ENCODE assay signal across 1 cellular context in genomic region chr1:39711359-39712340, GRCh38.
TF ChIP-seq lines count a peak whose summit lies in the region.

No MANE protein-coding gene starts in this region.

TF ChIP-seq in K562, 482 proteins besides CTCF, POLR2A, EP300 and RAD21 (continued from another document):
- peak in 1 of 2 experiments; percentile 89; a peak in 2 of 4 replicates for TF ChIP-seq ZMIZ1 (IDR thresholded peaks at IDR 0.05; ENCODE audit: low read depth in 2 of 2, low read length in 2 of 2)
- TF ChIP-seq MNT (conservative IDR thresholded peaks at IDR 0.05), result peak; percentile 46 to 71; a peak in 3 of 4 replicates
- TF ChIP-seq ELF2 (CRISPR knock-in tag; IDR thresholded peaks at IDR 0.05), result no peak
- TF ChIP-seq CTBP1 (IDR thresholded peaks at IDR 0.05; ENCODE audit: borderline replicate concordance), result peak; percentile 80; the same call in 1 of the 2 replicates
- peak; percentile 98 for TF ChIP-seq SMARCA4 (IDR thresholded peaks at IDR 0.05)
- peak; percentile 79 to 80; a peak in 3 of 4 replicates for TF ChIP-seq FOXK2 (conservative IDR thresholded peaks at IDR 0.05 in 1 of 2, IDR thresholded peaks at IDR 0.05 in 1 of 2; ENCODE audit: low read depth in 2 of 2)
- TF ChIP-seq FOXP4 (CRISPR knock-in tag; IDR thresholded peaks at IDR 0.05; ENCODE audit: borderline replicate concordance), result no peak
- peak; percentile 94 for TF ChIP-seq GATA2 (CRISPR knock-in tag; IDR thresholded peaks at IDR 0.05)
- TF ChIP-seq SMAD1 (IDR thresholded peaks at IDR 0.05; ENCODE audit: low read depth, low read length, partially characterized antibody), result peak; percentile 70
- TF ChIP-seq POU5F1 (IDR thresholded peaks at IDR 0.05; ENCODE audit: borderline replicate concordance, low read depth, low read length, partially characterized antibody), result no peak
- TF ChIP-seq BCLAF1 (IDR thresholded peaks at IDR 0.05; ENCODE audit: borderline replicate concordance in 1 of 2, control insufficient read depth in 1 of 2, low read depth in 2 of 2, low read length in 1 of 2), result peak in 1 of 2 experiments; percentile 86; a peak in 1 of 4 replicates
- 0 out of 2 replicates have a peak, but pooled peaks have one; percentile 14 for TF ChIP-seq DEAF1 (CRISPR knock-in tag; IDR thresholded peaks at IDR 0.05)
- no peak for TF ChIP-seq PREB (CRISPR knock-in tag; IDR thresholded peaks at IDR 0.05)
- no peak for TF ChIP-seq ZBTB17 (CRISPR knock-in tag; IDR thresholded peaks at IDR 0.05)
- peak; percentile 54 for TF ChIP-seq TAF9B (IDR thresholded peaks at IDR 0.05; ENCODE audit: partially characterized antibody)
- peak; percentile 39 for TF ChIP-seq NR2C1 (IDR thresholded peaks at IDR 0.05)
- peak; percentile 23; the same call in 1 of the 2 replicates for TF ChIP-seq NR2C1 (tag; IDR thresholded peaks at IDR 0.05)
- 0 out of 2 replicates have a peak, but pooled peaks have one; percentile 23 for TF ChIP-seq IRF9 (tag; IDR thresholded peaks at IDR 0.05)
- no peak for TF ChIP-seq ZNF41 (CRISPR knock-in tag; conservative IDR thresholded peaks at IDR 0.05)
- TF ChIP-seq CHD2 (IDR thresholded peaks at IDR 0.05; ENCODE audit: low read depth, low read length), result peak; percentile 53; the same call in 1 of the 2 replicates
- TF ChIP-seq PKNOX1 (IDR thresholded peaks at IDR 0.05), result peak; percentile 85
- TF ChIP-seq SMAD3 (CRISPR knock-in tag; conservative IDR thresholded peaks at IDR 0.05), result 0 out of 2 replicates have a peak, but pooled peaks have one; percentile 3
- TF ChIP-seq RBM15 (IDR thresholded peaks at IDR 0.05; ENCODE audit: insufficient read depth, low read length), result no peak
- TF ChIP-seq L3MBTL2 (IDR thresholded peaks at IDR 0.05), result peak; percentile 65; the same call in 1 of the 2 replicates
- TF ChIP-seq SMARCC2 (IDR thresholded peaks at IDR 0.05; ENCODE audit: low read depth), result peak; percentile 89
- peak; percentile 96 for TF ChIP-seq ZNF316 (IDR thresholded peaks at IDR 0.05)
- TF ChIP-seq TFAP4 (CRISPR knock-in tag; IDR thresholded peaks at IDR 0.05; ENCODE audit: borderline replicate concordance), result peak; percentile 90
- peak; percentile 94 for TF ChIP-seq TAL1 (IDR thresholded peaks at IDR 0.05)
